8 cellular contexts compared by ENCODE assay signal in the genomic region with DNA sequence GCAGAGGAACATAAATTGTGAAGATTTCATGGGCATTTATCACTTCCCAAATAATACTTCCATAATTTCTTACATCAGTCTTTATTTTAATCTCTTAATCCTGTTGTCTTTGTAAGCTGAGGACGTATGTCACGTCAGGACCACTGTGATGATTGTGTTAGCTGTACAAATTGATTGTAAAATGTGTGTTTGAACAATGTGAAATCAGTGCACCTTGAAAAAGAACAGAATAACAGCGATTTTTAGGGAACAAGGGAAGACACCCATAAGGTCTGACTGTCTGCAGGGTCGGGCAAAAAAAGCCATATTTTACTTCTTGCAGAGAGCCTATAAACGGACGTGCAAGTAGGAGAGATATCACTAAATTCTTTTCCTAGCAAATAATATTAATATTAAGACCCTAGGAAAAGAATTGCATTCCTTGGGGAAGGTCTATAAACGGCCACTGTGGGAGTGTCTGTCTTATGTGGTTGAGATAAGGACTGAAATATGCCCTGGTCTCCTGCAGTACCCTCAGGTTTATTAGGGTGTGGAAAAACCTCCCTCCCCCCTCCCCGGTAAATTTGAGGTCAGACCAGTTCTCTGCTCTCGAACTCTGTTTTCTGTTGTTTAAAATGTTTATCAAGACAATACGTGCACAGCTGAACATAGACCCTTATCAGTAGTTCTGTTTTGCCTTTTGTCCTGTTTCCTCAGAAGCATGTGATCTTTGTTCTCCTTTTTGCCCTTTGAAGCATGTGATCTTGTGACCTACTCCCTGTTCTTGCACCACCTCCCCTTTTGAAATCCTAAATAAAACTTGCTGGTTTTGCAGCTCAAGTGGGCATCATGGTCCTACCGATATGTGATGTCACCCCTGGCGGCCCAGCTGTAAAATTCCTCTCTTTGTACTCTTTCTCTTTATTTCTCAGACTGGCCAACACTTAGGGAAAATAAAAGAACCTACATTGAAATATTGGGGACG.
DNase-seq lines count a peak whose midpoint lies in the region.
"Not testable (repeated sequence)": the region's sequence is repeated elsewhere in the genome, so short reads cannot be mapped to it uniquely, and the experiment has no call there.

No MANE protein-coding gene starts in this region.

- not testable (repeated sequence) for H3K9me3 ChIP-seq in Karpas-422 (ENCODE audit: low read length)

- not testable (repeated sequence) for H4K20me1 ChIP-seq in Karpas-422 (ENCODE audit: insufficient read depth, low read depth, low read length)

- not testable (repeated sequence) for H3K4me2 ChIP-seq in Karpas-422 (ENCODE audit: low read depth, low read length, poor library complexity, severe bottlenecking)

- not testable (repeated sequence) for H3K36me3 ChIP-seq in Karpas-422 (ENCODE audit: insufficient read depth, low read length)

- H3K79me2 ChIP-seq in Karpas-422 (ENCODE audit: low read length) = not testable (repeated sequence)

- H3K27ac ChIP-seq in Karpas-422 (ENCODE audit: low read length) = not testable (repeated sequence)

- H3K4me3 ChIP-seq in Karpas-422 (ENCODE audit: low read length) = not testable (repeated sequence)

- not testable (repeated sequence) for H3K27me3 ChIP-seq in Karpas-422 (ENCODE audit: low read length)

- H3K9me2 ChIP-seq in Karpas-422 (replicated peaks; ENCODE audit: insufficient read depth, low read length) = not testable (repeated sequence)

- DNase-seq in DMS 273 (lab: John Stamatoyannopoulos, UW; ENCODE audit: unreplicated experiment) (peak; percentile 4), Karpas-422 (peak; percentile 41), MV-4-11 (lab: John Stamatoyannopoulos, UW) (peak; percentile 18), SIG-M5 (lab: John Stamatoyannopoulos, UW) (peak; percentile 17), amniotic epithelial cell (ENCODE audit: low read depth) (peak; percentile 8), dermis blood vessel endothelial cell (peak; percentile 8), left kidney (ENCODE audit: low read depth, low spot score) (peak; percentile 7), retina (peak; percentile 3)

- H2AFZ ChIP-seq in Karpas-422 (ENCODE audit: low read length) = not testable (repeated sequence)

- not testable (repeated sequence) for H3K4me1 ChIP-seq in Karpas-422 (ENCODE audit: low read length)

- not testable (repeated sequence) for H3K9ac ChIP-seq in Karpas-422 (ENCODE audit: low read length)
